Comparison of ENCODE assay signal across 20 cellular contexts in the genomic region with DNA sequence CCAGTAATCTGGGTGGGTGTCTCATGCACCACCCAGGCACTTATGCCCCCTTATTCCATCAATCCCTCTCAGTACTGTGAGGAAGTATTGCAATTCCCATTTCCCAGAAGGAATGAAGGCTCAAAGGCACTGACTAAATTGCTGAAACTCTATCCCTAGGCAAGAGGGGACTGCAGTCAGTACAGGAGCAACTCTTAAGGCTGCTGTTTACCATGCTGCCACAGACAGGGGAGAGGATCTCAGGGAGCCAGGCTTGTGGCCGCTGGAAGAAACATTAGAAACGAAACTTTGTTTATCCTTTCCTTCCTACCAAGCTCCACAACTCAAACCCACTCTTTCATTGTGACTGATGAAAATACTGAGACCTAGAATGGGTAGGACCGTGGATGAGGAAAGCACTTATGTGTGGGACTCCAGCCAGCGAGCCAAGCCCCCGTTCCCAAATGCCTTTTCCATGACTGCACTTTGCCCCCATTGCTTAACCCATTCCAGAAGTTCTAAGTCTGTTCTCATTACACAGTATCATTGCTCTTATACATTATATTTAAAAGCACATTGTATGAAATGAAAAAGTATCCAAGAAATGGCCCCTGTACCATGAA. TPM values are rescaled to one million over a fixed set of nuclear protein-coding genes. Genes with fewer than 3 reads are reported as not detected.
DNase-seq lines count a peak whose midpoint lies in the region; ATAC-seq and TF ChIP-seq lines count a peak whose summit lies in the region.
"Had no signal": no experiment of that assay in that cellular context is flagged by ENCODE, and none has a peak within 500 bp of the region (broad histone marks: within the 10 kb centered on the region; RNA-seq: fewer than 3 reads in every experiment).

No MANE protein-coding gene starts in this region.

- H3K4me3 ChIP-seq in dorsolateral prefrontal cortex, result no peak overlapping the region
- H3K4me3 ChIP-seq: gastrocnemius medialis, Peyer's patch, SK-N-MC, smooth muscle cell had no signal

- intact Hi-C loops in dorsolateral prefrontal cortex (cut with DNase I), result no loop called here

- H3K36me3 Mint-ChIP-seq in HFFc6 (ENCODE audit: low read depth), result peaks cover 10% of the 10 kb centered on the region; the same call in 1 of the 2 replicates
- peaks cover 30% of the 10 kb centered on the region for H3K36me3 Mint-ChIP-seq in brain
- peaks cover 13% of the 10 kb centered on the region for H3K36me3 Mint-ChIP-seq in progenitor cell of endocrine pancreas (ENCODE audit: insufficient read depth)
- H3K36me3 Mint-ChIP-seq in activated CD8-positive, alpha-beta T cell treated with anti-CD3 and anti-CD28 coated beads, Interleukin-2, amount 10 ng/mL, durations not matched to agents 7 days and 5 days (ENCODE audit: low read depth), result no peaks in the 10 kb centered on the region

- H3K9me3 Mint-ChIP-seq in HFFc6, result no peaks in the 10 kb centered on the region
- H3K9me3 Mint-ChIP-seq in brain, result no peaks in the 10 kb centered on the region
- H3K9me3 Mint-ChIP-seq in progenitor cell of endocrine pancreas (ENCODE audit: low read depth), result no peaks in the 10 kb centered on the region
- no peaks in the 10 kb centered on the region for H3K9me3 Mint-ChIP-seq in activated CD8-positive, alpha-beta T cell treated with anti-CD3 and anti-CD28 coated beads, Interleukin-2, amount 10 ng/mL, durations not matched to agents 7 days and 5 days (ENCODE audit: insufficient read depth)

- CTCF ChIA-PET in activated CD8-positive, alpha-beta T cell treated with anti-CD3 and anti-CD28 coated beads, Interleukin-2, amount 10 ng/mL, durations not matched to agents 7 days and 5 days (lab: Charles Lee), result no interaction called here

- H3K27ac Mint-ChIP-seq in HFFc6 (peak overlapping the region; percentile 96), brain (peak overlapping the region in 3 of 5 experiments; percentile 23 to 80 (median 58)), progenitor cell of endocrine pancreas (peak overlapping the region; percentile 37)
- no peak overlapping the region for H3K27ac Mint-ChIP-seq in activated CD8-positive, alpha-beta T cell treated with anti-CD3 and anti-CD28 coated beads, Interleukin-2, amount 10 ng/mL, durations not matched to agents 7 days and 5 days
- H3K27ac Mint-ChIP-seq: B cell had no signal

- peaks cover 69% of the 10 kb centered on the region for H3K4me1 Mint-ChIP-seq in HFFc6 (ENCODE audit: low read depth)
- peaks cover 76% of the 10 kb centered on the region for H3K4me1 Mint-ChIP-seq in brain
- H3K4me1 Mint-ChIP-seq in progenitor cell of endocrine pancreas (ENCODE audit: low read depth), result peaks cover 20% of the 10 kb centered on the region
- no peaks in the 10 kb centered on the region for H3K4me1 Mint-ChIP-seq in activated CD8-positive, alpha-beta T cell treated with anti-CD3 and anti-CD28 coated beads, Interleukin-2, amount 10 ng/mL, durations not matched to agents 7 days and 5 days (ENCODE audit: low read depth)

- no peaks in the 10 kb centered on the region for H3K27me3 ChIP-seq in dorsolateral prefrontal cortex
- H3K27me3 ChIP-seq: gastrocnemius medialis, Peyer's patch had no signal

- peak overlapping the region; percentile 66; the same call in 1 of the 2 replicates for H3K4me3 Mint-ChIP-seq in HFFc6
- peak overlapping the region in 3 of 5 experiments; percentile 54 to 72 (median 69) for H3K4me3 Mint-ChIP-seq in brain
- no peak overlapping the region for H3K4me3 Mint-ChIP-seq in progenitor cell of endocrine pancreas (ENCODE audit: low read depth)
- H3K4me3 Mint-ChIP-seq in activated CD8-positive, alpha-beta T cell treated with anti-CD3 and anti-CD28 coated beads, Interleukin-2, amount 10 ng/mL, durations not matched to agents 7 days and 5 days, result no peak overlapping the region
- H3K4me3 Mint-ChIP-seq: B cell had no signal

- no peaks in the 10 kb centered on the region for H3K27me3 Mint-ChIP-seq in HFFc6 (ENCODE audit: insufficient read depth)
- H3K27me3 Mint-ChIP-seq in brain, result no peaks in the 10 kb centered on the region
- no peaks in the 10 kb centered on the region for H3K27me3 Mint-ChIP-seq in progenitor cell of endocrine pancreas
- H3K27me3 Mint-ChIP-seq in activated CD8-positive, alpha-beta T cell treated with anti-CD3 and anti-CD28 coated beads, Interleukin-2, amount 10 ng/mL, durations not matched to agents 7 days and 5 days (ENCODE audit: low read depth), result no peaks in the 10 kb centered on the region
- H3K27me3 Mint-ChIP-seq: B cell had no signal

- POLR2A ChIA-PET in activated CD8-positive, alpha-beta T cell treated with anti-CD3 and anti-CD28 coated beads, Interleukin-2, amount 10 ng/mL, durations not matched to agents 7 days and 5 days (lab: Charles Lee), result no interaction called here

- ATAC-seq in activated CD8-positive, alpha-beta T cell treated with anti-CD3 and anti-CD28 coated beads, Interleukin-2, amount 10 ng/mL, durations not matched to agents 7 days and 5 days, result no peak
- ATAC-seq: gastrocnemius medialis, left colon had no signal

- DNase-seq in HFFc6 (peak; percentile 11), iris pigment epithelial cell (ENCODE audit: low read depth) (peak; percentile 59), progenitor cell of endocrine pancreas (ENCODE audit: low spot score, unreplicated experiment) (no peak), dorsolateral prefrontal cortex (no peak), NCI-H2196 (lab: John Stamatoyannopoulos, UW; ENCODE audit: unreplicated experiment) (no peak), cerebellar cortex (ENCODE audit: low spot score) (no peak)
- no peak for DNase-seq in activated CD8-positive, alpha-beta T cell treated with anti-CD3 and anti-CD28 coated beads, Interleukin-2, amount 10 ng/mL, durations not matched to agents 7 days and 5 days
- DNase-seq: activated CD4-positive, alpha-beta T cell treated with anti-CD3 and anti-CD28 coated beads for 4 hours; activated CD8-positive, alpha-beta memory T cell treated with anti-CD3 and anti-CD28 coated beads, Interleukin-2, amount 50 U/mL, for 48 hours; activated gamma-delta T cell treated with Interleukin-2 at 50 U/mL for 16 hours; anterior cingulate cortex; gastrocnemius medialis; left colon; Peyer's patch; stimulated activated CD8-positive, alpha-beta memory T cell treated with anti-CD3 and anti-CD28 coated beads, Interleukin-4, amount 100 ng/mL, for 48 hours had no signal

- no peak for TF ChIP-seq CTCF in HFFc6 (IDR thresholded peaks at IDR 0.05)
- no peak for TF ChIP-seq CTCF in brain (conservative IDR thresholded peaks at IDR 0.05)
- TF ChIP-seq CTCF in progenitor cell of endocrine pancreas (IDR thresholded peaks at IDR 0.05; ENCODE audit: unreplicated experiment), result no peak
- no peak for TF ChIP-seq CTCF in dorsolateral prefrontal cortex (IDR thresholded peaks at IDR 0.05 in 54 of 56, conservative IDR thresholded peaks at IDR 0.05 in 2 of 56; ENCODE audit: low read depth in 1 of 56, partially characterized antibody in 56 of 56)

- H3K27ac ChIP-seq in dorsolateral prefrontal cortex, result no peak overlapping the region
- H3K27ac ChIP-seq: parathyroid adenoma, SK-N-MC had no signal

RNA-seq across cellular contexts. Expression of gene TLE1, which starts 54.3 kb away (rescaled TPM):
- 10 to 100 TPM in 4 of 6 experiments, 1 to 10 TPM in 2; 6.7 to 15.3 (median 13.0) TPM for total RNA-seq in HFFc6 (2021; fragmentation: NEBNext Ultra II Directional; extraction: Animal tissue kit (Norgen Biotek cat#: 25700))
- polyA plus RNA-seq in brain (ENCODE audit: insufficient read depth, low read depth, low replicate concordance), result 82.9 TPM
- total RNA-seq in progenitor cell of endocrine pancreas (68.7 and 69.4 TPM in 2 replicates), dorsolateral prefrontal cortex (10 to 100 TPM; 21.6 to 65.6 (median 42.8) TPM)
- total RNA-seq in activated CD8-positive, alpha-beta T cell treated with anti-CD3 and anti-CD28 coated beads, Interleukin-2, amount 10 ng/mL, durations not matched to agents 7 days and 5 days, result under 1 TPM; 0.50 to 0.68 TPM

Comparison
In these comparisons a context has a peak if more than half of its experiments do, and no peak if none do; other contexts are left out.
1. DNase-seq: peak in HFFc6 (single experiment) and iris pigment epithelial cell (single experiment); none in progenitor cell of endocrine pancreas (single experiment), dorsolateral prefrontal cortex (0 of 10), NCI-H2196 (single experiment), activated CD8-positive, alpha-beta T cell treated with anti-CD3 and anti-CD28 coated beads, Interleukin-2, amount 10 ng/mL, durations not matched to agents 7 days and 5 days (single experiment) and cerebellar cortex (single experiment).
2. H3K4me3 Mint-ChIP-seq: peak in HFFc6 (single experiment) and brain (3 of 5); none in progenitor cell of endocrine pancreas (single experiment) and activated CD8-positive, alpha-beta T cell treated with anti-CD3 and anti-CD28 coated beads, Interleukin-2, amount 10 ng/mL, durations not matched to agents 7 days and 5 days (single experiment).
3. RNA of gene TLE1, which starts 54.3 kb away (total RNA-seq): 68.7 to 69.4 TPM in progenitor cell of endocrine pancreas, 21.6 to 65.6 TPM in dorsolateral prefrontal cortex and 6.7 to 15.3 TPM in HFFc6; 0.50 to 0.68 TPM in activated CD8-positive, alpha-beta T cell treated with anti-CD3 and anti-CD28 coated beads, Interleukin-2, amount 10 ng/mL, durations not matched to agents 7 days and 5 days; every median in the first group is over 4 times any median in the second.